In genomic region chr1:148263906-148264255, GRCh38 we compare ENCODE assay signal across 8 cellular contexts.
DNase-seq lines count a peak whose midpoint lies in the region; ATAC-seq, FAIRE-seq and TF ChIP-seq lines count a peak whose summit lies in the region.

No MANE protein-coding gene starts in this region.

- no peak for DNase-seq in SK-N-SH
- no peak for DNase-seq in WERI-Rb-1
- peak; percentile 30 for DNase-seq in small intestine
- no peak for DNase-seq in NCI-H69 (lab: John Stamatoyannopoulos, UW)

- no peak for FAIRE-seq in small intestine (lab: Jason Lieb, UNC)

- no peaks in the 10 kb centered on the region for H3K79me2 ChIP-seq in SK-N-SH (ENCODE audit: insufficient read depth)

- no peaks in the 10 kb centered on the region for H3K9me2 ChIP-seq in SK-N-SH

- ATAC-seq in SK-N-SH treated with all-trans-retinoic acid at 6 μM for 48 hours (no peak), gastroesophageal sphincter (peak; percentile 7), GM18909 (IDR thresholded peaks at IDR 0.05; ENCODE audit: poor library complexity, unreplicated experiment) (no peak), HG02623 (IDR thresholded peaks at IDR 0.05; ENCODE audit: unreplicated experiment) (no peak)

- 11% methylated on average over 17 of the region's 17 CpGs for WGBS in SK-N-SH (ENCODE audit: low lambda C conversion rate)
- WGBS in gastroesophageal sphincter (ENCODE audit: low coverage in 1 of 2), 2 donors, result 0 to 6% methylated on average over 3 to 8 of the region's 17 CpGs
- WGBS in small intestine, 3 donors, result 2 to 3% (median 2%) methylated on average over 17 of the region's 17 CpGs

- H3K36me3 ChIP-seq in SK-N-SH (replicated peaks in 1 of 2; ENCODE audit: control insufficient read depth in 1 of 2, insufficient read depth in 2 of 2, low read length in 1 of 2), result no peaks in the 10 kb centered on the region
- H3K36me3 ChIP-seq in WERI-Rb-1, result no peaks in the 10 kb centered on the region
- no peaks in the 10 kb centered on the region for H3K36me3 ChIP-seq in gastroesophageal sphincter
- no peaks in the 10 kb centered on the region for H3K36me3 ChIP-seq in small intestine (ENCODE audit: control insufficient read depth in 2 of 2, insufficient read depth in 2 of 2, low read length in 2 of 2)

- peak overlapping the region; percentile 91 for H3K4me2 ChIP-seq in SK-N-SH

- H3K27me3 ChIP-seq in SK-N-SH (ENCODE audit: insufficient read depth) (peaks cover 17% of the 10 kb centered on the region), WERI-Rb-1 (ENCODE audit: insufficient read depth, low read depth, severe bottlenecking) (peaks cover 7% of the 10 kb centered on the region), gastroesophageal sphincter (peaks cover 43% of the 10 kb centered on the region), small intestine (ENCODE audit: control insufficient read depth in 2 of 2, insufficient read depth in 2 of 2, low read length in 2 of 2) (peaks cover 0 to 2% of the 10 kb centered on the region in 2 donors)

- no peak for TF ChIP-seq RAD21 in SK-N-SH (IDR thresholded peaks at IDR 0.05; ENCODE audit: low read length)

- no peak for TF ChIP-seq POLR2A in gastroesophageal sphincter (IDR thresholded peaks at IDR 0.05)

- CTCF ChIA-PET in SK-N-SH (lab: Yijun Ruan, JAX), result no interaction called here

- H3K9ac ChIP-seq in SK-N-SH, result no peak overlapping the region

- H4K20me1 ChIP-seq in SK-N-SH (ENCODE audit: insufficient read depth), result no peaks in the 10 kb centered on the region

- TF ChIP-seq CTCF in SK-N-SH (IDR thresholded peaks at IDR 0.05), result no peak
- TF ChIP-seq CTCF in WERI-Rb-1 (IDR thresholded peaks at IDR 0.05; ENCODE audit: low read depth, low read length), result no peak
- no peak for TF ChIP-seq CTCF in gastroesophageal sphincter (IDR thresholded peaks at IDR 0.05)

- POLR2A ChIA-PET in SK-N-SH (lab: Yijun Ruan, JAX), result no interaction called here

- H3K27ac ChIP-seq in SK-N-SH (ENCODE audit: low read depth in 2 of 2, low read length in 1 of 2) (no peak overlapping the region), WERI-Rb-1 (no peak overlapping the region), gastroesophageal sphincter (peak overlapping the region in 2 of 4 donors; percentile 67 to 72), small intestine (ENCODE audit: low read depth in 1 of 2, low read length in 1 of 2) (peak overlapping the region; percentile 43 to 85)

- H3K9me3 ChIP-seq in SK-N-SH, result no peaks in the 10 kb centered on the region
- no peaks in the 10 kb centered on the region for H3K9me3 ChIP-seq in WERI-Rb-1 (ENCODE audit: severe bottlenecking)
- H3K9me3 ChIP-seq in gastroesophageal sphincter, result no peaks in the 10 kb centered on the region
- no peaks in the 10 kb centered on the region for H3K9me3 ChIP-seq in small intestine (ENCODE audit: control insufficient read depth, low read depth)

- H3K4me1 ChIP-seq in SK-N-SH (ENCODE audit: control insufficient read depth in 1 of 2, insufficient read depth in 2 of 2, low read depth in 1 of 2, low read length in 1 of 2) (peaks cover 0 to 6% of the 10 kb centered on the region in 2 experiments; a peak in 1 of 4 replicates), gastroesophageal sphincter (peaks cover 0 to 21% (median 0%) of the 10 kb centered on the region in 3 donors), small intestine (ENCODE audit: control insufficient read depth in 2 of 2, insufficient read depth in 1 of 2, low read depth in 1 of 2, low read length in 1 of 2) (no peaks in the 10 kb centered on the region)

- H3K4me3 ChIP-seq in SK-N-SH (ENCODE audit: low read depth in 2 of 2, low read length in 1 of 2), result peak overlapping the region; percentile 41 to 69
- peak overlapping the region; percentile 29 for H3K4me3 ChIP-seq in WERI-Rb-1 (ENCODE audit: low read depth, low read length)
- peak overlapping the region; percentile 29 to 55 for H3K4me3 ChIP-seq in gastroesophageal sphincter
- peak overlapping the region; percentile 42 to 61 for H3K4me3 ChIP-seq in small intestine (ENCODE audit: low read depth in 1 of 2, low read length in 2 of 2)

- TF ChIP-seq EP300 in SK-N-SH (IDR thresholded peaks at IDR 0.05; ENCODE audit: borderline replicate concordance in 1 of 2, low read depth in 1 of 2, low read length in 1 of 2), result no peak
- no peak for TF ChIP-seq EP300 in gastroesophageal sphincter (IDR thresholded peaks at IDR 0.05)

- H3F3A ChIP-seq in SK-N-SH (replicated peaks; ENCODE audit: insufficient read depth), result peaks cover 4% of the 10 kb centered on the region

- peak overlapping the region; percentile 78 for H2AFZ ChIP-seq in SK-N-SH (ENCODE audit: low read depth)

TF ChIP-seq in SK-N-SH, 30 proteins besides CTCF, POLR2A, EP300 and RAD21 (continues in another document):
- TF ChIP-seq, protein P1, sequence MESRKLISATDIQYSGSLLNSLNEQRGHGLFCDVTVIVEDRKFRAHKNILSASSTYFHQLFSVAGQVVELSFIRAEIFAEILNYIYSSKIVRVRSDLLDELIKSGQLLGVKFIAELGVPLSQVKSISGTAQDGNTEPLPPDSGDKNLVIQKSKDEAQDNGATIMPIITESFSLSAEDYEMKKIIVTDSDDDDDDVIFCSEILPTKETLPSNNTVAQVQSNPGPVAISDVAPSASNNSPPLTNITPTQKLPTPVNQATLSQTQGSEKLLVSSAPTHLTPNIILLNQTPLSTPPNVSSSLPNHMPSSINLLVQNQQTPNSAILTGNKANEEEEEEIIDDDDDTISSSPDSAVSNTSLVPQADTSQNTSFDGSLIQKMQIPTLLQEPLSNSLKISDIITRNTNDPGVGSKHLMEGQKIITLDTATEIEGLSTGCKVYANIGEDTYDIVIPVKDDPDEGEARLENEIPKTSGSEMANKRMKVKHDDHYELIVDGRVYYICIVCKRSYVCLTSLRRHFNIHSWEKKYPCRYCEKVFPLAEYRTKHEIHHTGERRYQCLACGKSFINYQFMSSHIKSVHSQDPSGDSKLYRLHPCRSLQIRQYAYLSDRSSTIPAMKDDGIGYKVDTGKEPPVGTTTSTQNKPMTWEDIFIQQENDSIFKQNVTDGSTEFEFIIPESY (IDR thresholded peaks at IDR 0.05; ENCODE audit: borderline replicate concordance, low read depth), result no peak
- TF ChIP-seq USF2 (IDR thresholded peaks at IDR 0.05; ENCODE audit: borderline replicate concordance, low read depth, low read length) (no peak), IRF3 (IDR thresholded peaks at IDR 0.05; ENCODE audit: low read depth, low read length) (no peak), YY1 (IDR thresholded peaks at IDR 0.05; ENCODE audit: low read depth) (no peak), RXRA (IDR thresholded peaks at IDR 0.05; ENCODE audit: borderline replicate concordance, low read depth) (no peak)

TF ChIP-seq in SK-N-SH treated with all-trans-retinoic acid at 6 μM for 48 hours, 23 proteins besides CTCF, POLR2A, EP300 and RAD21:
- TF ChIP-seq ARNTL (CRISPR knock-in tag; IDR thresholded peaks at IDR 0.05; ENCODE audit: borderline replicate concordance, low read depth), result no peak
- no peak for TF ChIP-seq CSRNP3 (CRISPR knock-in tag; IDR thresholded peaks at IDR 0.05)
- TF ChIP-seq ZNF70 (CRISPR knock-in tag; IDR thresholded peaks at IDR 0.05), result no peak
- no peak for TF ChIP-seq ISL1 (CRISPR knock-in tag; IDR thresholded peaks at IDR 0.05)
- no peak for TF ChIP-seq ZNF8 (CRISPR knock-in tag; IDR thresholded peaks at IDR 0.05)
- no peak for TF ChIP-seq BACH2 (CRISPR knock-in tag; IDR thresholded peaks at IDR 0.05; ENCODE audit: borderline replicate concordance)
- TF ChIP-seq OSR1 (CRISPR knock-in tag; IDR thresholded peaks at IDR 0.05), result no peak
- TF ChIP-seq ZNF565 (CRISPR knock-in tag; conservative IDR thresholded peaks at IDR 0.05; ENCODE audit: low read depth), result no peak
- no peak for TF ChIP-seq GLIS3 (CRISPR knock-in tag; IDR thresholded peaks at IDR 0.05)
- TF ChIP-seq ZC3H10 (CRISPR knock-in tag; IDR thresholded peaks at IDR 0.05), result no peak
- no peak for TF ChIP-seq TCF4 (CRISPR knock-in tag; IDR thresholded peaks at IDR 0.05; ENCODE audit: borderline replicate concordance)
- no peak for TF ChIP-seq PPARA (CRISPR knock-in tag; IDR thresholded peaks at IDR 0.05; ENCODE audit: borderline replicate concordance)
- no peak for TF ChIP-seq SNAI2 (CRISPR knock-in tag; IDR thresholded peaks at IDR 0.05)
- TF ChIP-seq POU6F1 (CRISPR knock-in tag; IDR thresholded peaks at IDR 0.05; ENCODE audit: borderline replicate concordance, low read depth), result no peak

Comparison
In these comparisons a context has a peak if more than half of its experiments do, and no peak if none do; other contexts are left out.
1. H3K27ac ChIP-seq: peak in small intestine (2 of 2); none in SK-N-SH (0 of 2) and WERI-Rb-1 (single experiment).
2. Peak in every context shown above with its lines, with median percentiles within 50 percentile points of each other: H3K4me3 ChIP-seq.